Comparison of ENCODE assay signal across 1 cellular context in the genomic region with DNA sequence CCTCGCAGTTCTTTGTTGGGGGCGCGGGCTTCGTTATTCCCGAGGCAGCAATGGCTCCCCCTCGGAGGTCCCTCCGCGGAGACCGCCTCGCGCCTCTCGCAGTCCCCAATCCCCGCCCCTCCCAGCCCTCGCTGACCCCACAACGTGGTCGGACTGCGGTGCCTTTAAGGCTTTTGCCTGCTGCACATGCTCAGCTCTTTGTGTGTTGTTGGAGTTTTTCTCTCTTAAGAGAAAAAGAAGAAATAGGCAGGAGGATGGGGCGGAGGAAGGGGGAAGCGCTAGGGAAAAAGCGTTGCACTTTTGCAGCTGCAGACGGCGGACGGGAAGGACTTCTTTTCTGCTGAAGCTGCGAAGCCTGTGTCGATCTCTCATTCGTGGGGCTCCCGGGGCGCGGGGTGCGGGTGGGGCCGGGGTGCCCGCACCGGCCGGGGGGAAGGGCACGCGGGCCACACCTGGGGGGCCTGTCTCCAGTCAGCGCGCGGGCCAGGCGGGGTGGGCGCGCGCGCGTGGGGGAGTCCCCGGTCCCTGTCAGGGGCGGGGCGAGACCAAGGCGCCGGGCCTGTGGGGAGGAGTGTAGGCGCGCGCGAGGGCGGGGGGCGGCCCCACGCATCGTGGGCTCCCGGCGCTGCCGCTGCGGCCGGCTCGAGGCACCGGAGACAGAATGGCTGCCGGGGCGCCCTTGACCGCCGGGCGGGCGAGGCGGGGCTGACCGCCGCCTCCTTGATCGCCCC.
TF ChIP-seq lines count a peak whose summit lies in the region.

No MANE protein-coding gene starts in this region.

TF ChIP-seq in IMR-90, 13 proteins besides CTCF, POLR2A, EP300 and RAD21 (continued from another document):
- TF ChIP-seq, protein P1, sequence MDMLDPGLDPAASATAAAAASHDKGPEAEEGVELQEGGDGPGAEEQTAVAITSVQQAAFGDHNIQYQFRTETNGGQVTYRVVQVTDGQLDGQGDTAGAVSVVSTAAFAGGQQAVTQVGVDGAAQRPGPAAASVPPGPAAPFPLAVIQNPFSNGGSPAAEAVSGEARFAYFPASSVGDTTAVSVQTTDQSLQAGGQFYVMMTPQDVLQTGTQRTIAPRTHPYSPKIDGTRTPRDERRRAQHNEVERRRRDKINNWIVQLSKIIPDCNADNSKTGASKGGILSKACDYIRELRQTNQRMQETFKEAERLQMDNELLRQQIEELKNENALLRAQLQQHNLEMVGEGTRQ (IDR thresholded peaks at IDR 0.05; ENCODE audit: low read depth, low read length): no peak
- TF ChIP-seq RFX5 (IDR thresholded peaks at IDR 0.05; ENCODE audit: low read depth, low read length): no peak
- no peak for TF ChIP-seq SMC3 (IDR thresholded peaks at IDR 0.05; ENCODE audit: low read depth, low read length)
- TF ChIP-seq MAFK (IDR thresholded peaks at IDR 0.05; ENCODE audit: low read depth, low read length): no peak
- TF ChIP-seq, protein P2, sequence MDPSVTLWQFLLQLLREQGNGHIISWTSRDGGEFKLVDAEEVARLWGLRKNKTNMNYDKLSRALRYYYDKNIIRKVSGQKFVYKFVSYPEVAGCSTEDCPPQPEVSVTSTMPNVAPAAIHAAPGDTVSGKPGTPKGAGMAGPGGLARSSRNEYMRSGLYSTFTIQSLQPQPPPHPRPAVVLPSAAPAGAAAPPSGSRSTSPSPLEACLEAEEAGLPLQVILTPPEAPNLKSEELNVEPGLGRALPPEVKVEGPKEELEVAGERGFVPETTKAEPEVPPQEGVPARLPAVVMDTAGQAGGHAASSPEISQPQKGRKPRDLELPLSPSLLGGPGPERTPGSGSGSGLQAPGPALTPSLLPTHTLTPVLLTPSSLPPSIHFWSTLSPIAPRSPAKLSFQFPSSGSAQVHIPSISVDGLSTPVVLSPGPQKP (IDR thresholded peaks at IDR 0.05; ENCODE audit: borderline replicate concordance, low read depth, low read length): no peak
- no peak for TF ChIP-seq RCOR1 (IDR thresholded peaks at IDR 0.05; ENCODE audit: insufficient replicate concordance, low read length)
- no peak for TF ChIP-seq CHD1 (IDR thresholded peaks at IDR 0.05; ENCODE audit: low read depth, low read length)
- TF ChIP-seq CEBPB (IDR thresholded peaks at IDR 0.05; ENCODE audit: low read depth, low read length): no peak
- TF ChIP-seq MAZ (IDR thresholded peaks at IDR 0.05; ENCODE audit: borderline replicate concordance, low read depth, low read length): no peak
- TF ChIP-seq NFE2L2 (IDR thresholded peaks at IDR 0.05; ENCODE audit: low read depth, low read length): no peak
